In the genomic region with DNA sequence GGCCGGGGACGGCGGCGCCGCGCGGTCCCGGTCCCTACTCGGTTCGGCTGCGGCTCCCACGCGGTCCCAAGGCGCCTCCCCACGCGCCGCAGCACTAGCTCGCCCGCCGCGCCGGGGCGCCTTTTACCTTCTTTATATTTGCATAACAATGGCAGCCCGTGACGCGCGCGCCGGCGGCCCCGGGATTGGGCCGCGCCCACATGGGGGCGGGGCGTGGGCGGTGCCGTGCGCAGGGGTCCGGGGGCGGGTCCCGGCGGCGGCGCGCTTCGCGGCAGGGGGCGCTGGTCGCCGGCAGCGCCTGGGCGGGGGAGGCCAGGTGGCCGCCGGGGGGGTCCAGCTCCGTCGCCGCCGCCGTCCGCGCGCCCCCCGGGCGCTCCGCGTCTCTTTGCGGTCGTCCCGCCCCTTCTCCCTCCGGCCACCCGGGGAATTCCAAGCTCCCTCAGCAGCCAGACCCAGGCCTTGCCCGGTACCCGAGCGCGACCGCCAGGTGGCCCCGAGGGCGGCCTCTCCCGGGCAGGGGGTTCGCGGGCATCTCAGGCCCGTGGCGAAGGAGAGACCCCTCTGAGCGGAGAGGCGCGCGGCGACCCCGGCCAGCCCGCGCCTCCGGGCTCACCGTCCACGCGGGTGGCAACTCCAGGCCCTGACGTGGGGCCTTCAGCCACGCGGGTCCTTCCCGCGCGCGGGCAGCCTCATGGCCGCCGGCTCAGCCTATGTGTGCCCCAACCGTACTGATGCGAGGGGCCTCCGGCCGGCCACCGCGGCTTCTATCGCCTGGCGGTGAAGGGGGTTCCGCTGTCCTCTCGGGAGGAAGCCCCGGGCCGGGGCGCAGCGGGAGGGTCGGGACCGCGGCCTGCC, we compare ENCODE assay signal across 8 cellular contexts. TPM values are rescaled to one million over a fixed set of nuclear protein-coding genes. Genes with fewer than 3 reads are reported as not detected.
DNase-seq lines count a peak whose midpoint lies in the region; ATAC-seq and TF ChIP-seq lines count a peak whose summit lies in the region.

Gene NRARP (minus strand): TSS at position 96 of the 855 bp plus-strand sequence. CDS start 343 bp downstream, outside the sequence.

- H3K27me3 ChIP-seq in Karpas-422 (ENCODE audit: low read length), result no peaks in the 10 kb centered on the region
- peaks cover 36% of the 10 kb centered on the region for H3K27me3 ChIP-seq in suprapubic skin

- no peak within 1 kb of the TSS; the same call in 1 of the 2 replicates for H3K9ac ChIP-seq in Karpas-422 (ENCODE audit: low read length)

- no peak for TF ChIP-seq EP300 in suprapubic skin (IDR thresholded peaks at IDR 0.05)

- TF ChIP-seq POLR2A in suprapubic skin (IDR thresholded peaks at IDR 0.05), result peak in 1 of 2 donors; percentile 53

- H3K27ac ChIP-seq in Karpas-422 (ENCODE audit: low read length) (no peak within 1 kb of the TSS), suprapubic skin (peak within 1 kb of the TSS; percentile 86)

- peaks cover 26% of the 10 kb centered on the region for H3K4me1 ChIP-seq in Karpas-422 (ENCODE audit: low read length)
- peaks cover 83% of the 10 kb centered on the region for H3K4me1 ChIP-seq in suprapubic skin

- no peak within 1 kb of the TSS for H2AFZ ChIP-seq in Karpas-422 (ENCODE audit: low read length)

- ATAC-seq in GM21717 (IDR thresholded peaks at IDR 0.05; ENCODE audit: unreplicated experiment), result peak; percentile 56

- H3K4me3 ChIP-seq in Karpas-422 (ENCODE audit: low read length), result peak within 1 kb of the TSS; percentile 51; the same call in 1 of the 2 replicates
- H3K4me3 ChIP-seq in suprapubic skin, result peak within 1 kb of the TSS; percentile 62

- DNase-seq in Daoy (ENCODE audit: low read depth), result peak; percentile 93
- peak; percentile 94 for DNase-seq in Karpas-422
- peak; percentile 11 for DNase-seq in SIG-M5 (lab: John Stamatoyannopoulos, UW)
- DNase-seq in activated gamma-delta T cell treated with Interleukin-2 at 50 U/mL for 16 hours, result peak; percentile 89
- peak; percentile 84 for DNase-seq in globus pallidus (ENCODE audit: low spot score)
- DNase-seq in occipital lobe (lab: John Stamatoyannopoulos, UW), result peak; percentile 78
- peak; percentile 88 to 94 for DNase-seq in suprapubic skin (ENCODE audit: low spot score in 2 of 2)

- TF ChIP-seq CTCF in suprapubic skin (IDR thresholded peaks at IDR 0.05), result peak in 1 of 2 donors; percentile 49

- H3K36me3 ChIP-seq in Karpas-422 (ENCODE audit: insufficient read depth, low read length), result no peaks in the 10 kb centered on the region
- H3K36me3 ChIP-seq in suprapubic skin, result no peaks in the 10 kb centered on the region

- no peaks in the 10 kb centered on the region for H3K79me2 ChIP-seq in Karpas-422 (ENCODE audit: low read length)

- no peaks in the 10 kb centered on the region for H4K20me1 ChIP-seq in Karpas-422 (ENCODE audit: insufficient read depth, low read depth, low read length)

- no peaks in the 10 kb centered on the region for H3K9me2 ChIP-seq in Karpas-422 (replicated peaks; ENCODE audit: insufficient read depth, low read length)

- peak within 1 kb of the TSS; percentile 55 for H3K4me2 ChIP-seq in Karpas-422 (ENCODE audit: low read depth, low read length, poor library complexity, severe bottlenecking)

- H3K9me3 ChIP-seq in Karpas-422 (ENCODE audit: low read length), result no peaks in the 10 kb centered on the region
- no peaks in the 10 kb centered on the region for H3K9me3 ChIP-seq in suprapubic skin

- WGBS in suprapubic skin, result 0% methylated on average over 12 of the region's 121 CpGs

RNA-seq across cellular contexts. Expression of gene NRARP, which starts in this region (rescaled TPM):
- total RNA-seq in Daoy (2014; rRNA removed; shearing (Covaris generic)), result 3.5 and 10.0 TPM in 2 replicates
- 1.4 and 1.8 TPM in 2 replicates for total RNA-seq in Karpas-422 (2014; rRNA removed; shearing (Covaris generic); ENCODE audit: low replicate concordance)
- 3.6 TPM for total RNA-seq in occipital lobe
- total RNA-seq in suprapubic skin, result 10 to 100 TPM; 25.3 to 69.0 (median 65.5) TPM

Comparison
In these comparisons a context has a peak if more than half of its experiments do, and no peak if none do; other contexts are left out.
1. DNase-seq: peak in every context shown above with its lines; median percentile 94 in Karpas-422; 93 in Daoy; 91 in suprapubic skin; 89 in activated gamma-delta T cell treated with Interleukin-2 at 50 U/mL for 16 hours; 84 in globus pallidus; 78 in occipital lobe; 11 in SIG-M5.